ENCODE assay signal across 16 cellular contexts in the genomic region with DNA sequence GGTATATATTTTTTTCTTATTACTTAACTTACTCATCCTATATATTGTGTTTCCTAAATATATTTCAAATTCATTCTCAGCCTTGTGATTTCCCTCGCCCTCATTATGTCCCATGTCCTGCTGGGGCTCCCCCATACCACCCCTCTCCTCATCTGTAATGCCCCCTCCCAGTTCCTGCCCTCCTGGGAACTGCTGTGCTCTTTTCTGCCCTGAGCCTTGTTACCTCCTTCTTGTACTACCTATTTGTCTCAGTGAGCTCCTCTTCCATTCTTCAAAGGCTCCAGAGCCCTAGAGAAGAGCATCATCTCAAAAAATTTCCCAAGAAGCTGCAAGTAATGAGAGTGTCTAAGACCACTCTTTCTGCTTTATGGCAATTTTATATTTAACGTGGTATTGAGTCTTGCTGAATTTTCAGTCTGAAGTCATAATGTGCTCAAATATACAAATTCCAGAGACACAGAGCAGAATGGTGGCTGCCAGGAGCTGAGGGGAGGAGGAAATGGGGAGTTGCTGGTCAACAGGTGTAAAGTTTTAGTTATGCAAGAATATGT.
DNase-seq lines count a peak whose midpoint lies in the region; ATAC-seq and TF ChIP-seq lines count a peak whose summit lies in the region.
"Had no signal": no experiment of that assay in that cellular context is flagged by ENCODE, and none has a peak within 500 bp of the region (broad histone marks: within the 10 kb centered on the region; RNA-seq: fewer than 3 reads in every experiment).

No MANE protein-coding gene starts in this region.

- H3K79me1 ChIP-seq in mesenchymal stem cell (replicated peaks; ENCODE audit: low read length, poor library complexity, severe bottlenecking) = no peaks in the 10 kb centered on the region

- no peak overlapping the region for H3K23ac ChIP-seq in mesenchymal stem cell (ENCODE audit: low read length in 2 of 2)

- H2BK15ac ChIP-seq in mesenchymal stem cell (ENCODE audit: low read depth, poor library complexity, severe bottlenecking) = no peak overlapping the region

- POLR2A ChIA-PET in activated CD4-positive, alpha-beta T cell treated with anti-CD3 and anti-CD28 coated beads, Interleukin-2, amount 10 ng/mL, durations not matched to agents 7 days and 5 days (lab: Charles Lee) = no interaction called here
- POLR2A ChIA-PET in OCI-LY7 (lab: Charles Lee) = interaction anchor here (1.4 to 9.1 kb wide), 2 partner anchors 12 to 18 kb away, joined by 5 to 262 read pairs; no protein-coding TSS in a partner anchor

- H3K9me3 Mint-ChIP-seq in activated CD4-positive, alpha-beta T cell treated with anti-CD3 and anti-CD28 coated beads, Interleukin-2, amount 10 ng/mL, durations not matched to agents 24 days and 14 days = no peaks in the 10 kb centered on the region
- no peaks in the 10 kb centered on the region for H3K9me3 Mint-ChIP-seq in activated CD4-positive, alpha-beta T cell treated with anti-CD3 and anti-CD28 coated beads, Interleukin-2, amount 10 ng/mL, durations not matched to agents 7 days and 5 days
- peaks cover 6% of the 10 kb centered on the region; the same call in 1 of the 3 replicates for H3K9me3 Mint-ChIP-seq in GM23338
- peaks cover 8% of the 10 kb centered on the region for H3K9me3 Mint-ChIP-seq in chondrocyte (ENCODE audit: low read depth)
- H3K9me3 Mint-ChIP-seq: CD4-positive, alpha-beta T cell; HFFc6 had no signal

- H3F3A ChIP-seq in GM23338 (replicated peaks; ENCODE audit: low read depth) = no peaks in the 10 kb centered on the region

- H3K27me3 Mint-ChIP-seq in activated CD4-positive, alpha-beta T cell treated with anti-CD3 and anti-CD28 coated beads, Interleukin-2, amount 10 ng/mL, durations not matched to agents 24 days and 14 days = peaks cover 36% of the 10 kb centered on the region
- H3K27me3 Mint-ChIP-seq in activated CD4-positive, alpha-beta T cell treated with anti-CD3 and anti-CD28 coated beads, Interleukin-2, amount 10 ng/mL, durations not matched to agents 7 days and 5 days = peaks cover 57% of the 10 kb centered on the region
- H3K27me3 Mint-ChIP-seq in GM23338 (ENCODE audit: insufficient read depth, low read depth, poor library complexity) = peaks cover 77% of the 10 kb centered on the region
- peaks cover 56% of the 10 kb centered on the region for H3K27me3 Mint-ChIP-seq in chondrocyte (ENCODE audit: low read depth)
- H3K27me3 Mint-ChIP-seq: B cell had no signal

- H3K9ac ChIP-seq in mesenchymal stem cell (ENCODE audit: low read length) = no peak overlapping the region

- H2BK5ac ChIP-seq in mesenchymal stem cell (ENCODE audit: low read depth, low read length, poor library complexity, severe bottlenecking) = no peak overlapping the region

- H3K79me2 ChIP-seq in GM23338 (replicated peaks; ENCODE audit: insufficient read depth) (no peaks in the 10 kb centered on the region), OCI-LY7 (ENCODE audit: insufficient read depth, low read depth, low read length) (peaks cover 17% of the 10 kb centered on the region; the same call in 1 of the 2 replicates)

- peak; percentile 40 for DNase-seq in activated CD4-positive, alpha-beta T cell treated with anti-CD3 and anti-CD28 coated beads, Interleukin-2, amount 10 ng/mL, durations not matched to agents 24 days and 14 days
- DNase-seq in activated CD4-positive, alpha-beta T cell treated with anti-CD3 and anti-CD28 coated beads, Interleukin-2, amount 10 ng/mL, durations not matched to agents 7 days and 5 days = no peak
- DNase-seq in GM23338 (ENCODE audit: low spot score) = no peak
- DNase-seq in OCI-LY7 (ENCODE audit: low spot score) = no peak
- DNase-seq in mesenchymal stem cell = no peak
- DNase-seq in T-helper 1 cell = no peak
- DNase-seq in activated gamma-delta T cell (lab: John Stamatoyannopoulos, UW) = no peak
- no peak for DNase-seq in chondrocyte (ENCODE audit: low spot score)
- DNase-seq: C1 segment of cervical spinal cord; CD4-positive, alpha-beta T cell; DND-41; GF-D8; HFFc6 had no signal

- H4K91ac ChIP-seq in mesenchymal stem cell (ENCODE audit: low read length) = no peak overlapping the region

- WGBS in mesenchymal stem cell = 15% methylated on average over 2 of the region's 2 CpGs

- no peaks in the 10 kb centered on the region for H3K4me1 Mint-ChIP-seq in activated CD4-positive, alpha-beta T cell treated with anti-CD3 and anti-CD28 coated beads, Interleukin-2, amount 10 ng/mL, durations not matched to agents 24 days and 14 days
- H3K4me1 Mint-ChIP-seq in activated CD4-positive, alpha-beta T cell treated with anti-CD3 and anti-CD28 coated beads, Interleukin-2, amount 10 ng/mL, durations not matched to agents 7 days and 5 days = no peaks in the 10 kb centered on the region
- H3K4me1 Mint-ChIP-seq in GM23338 (no peaks in the 10 kb centered on the region), chondrocyte (ENCODE audit: low read depth) (no peaks in the 10 kb centered on the region)

- H3K27ac Mint-ChIP-seq in activated CD4-positive, alpha-beta T cell treated with anti-CD3 and anti-CD28 coated beads, Interleukin-2, amount 10 ng/mL, durations not matched to agents 24 days and 14 days = no peak overlapping the region
- no peak overlapping the region for H3K27ac Mint-ChIP-seq in activated CD4-positive, alpha-beta T cell treated with anti-CD3 and anti-CD28 coated beads, Interleukin-2, amount 10 ng/mL, durations not matched to agents 7 days and 5 days
- H3K27ac Mint-ChIP-seq in GM23338 = no peak overlapping the region
- no peak overlapping the region for H3K27ac Mint-ChIP-seq in chondrocyte (ENCODE audit: unreplicated experiment)
- H3K27ac Mint-ChIP-seq: B cell; CD4-positive, alpha-beta T cell; HFFc6 had no signal

- H4K20me1 ChIP-seq in GM23338 (replicated peaks; ENCODE audit: insufficient read depth) (peaks cover 9% of the 10 kb centered on the region; the same call in 1 of the 2 replicates), OCI-LY7 (ENCODE audit: insufficient read depth, low read length) (no peaks in the 10 kb centered on the region)

- H3K36me3 ChIP-seq in GM23338 (ENCODE audit: insufficient read depth) (no peaks in the 10 kb centered on the region), OCI-LY7 (ENCODE audit: insufficient read depth, low read length) (no peaks in the 10 kb centered on the region), mesenchymal stem cell (ENCODE audit: control insufficient read depth in 1 of 2, insufficient read depth in 2 of 2, low read depth in 1 of 2, low read length in 2 of 2) (no peaks in the 10 kb centered on the region)
- H3K36me3 ChIP-seq: HAP-1 had no signal

- H3K4ac ChIP-seq in mesenchymal stem cell (ENCODE audit: low read depth in 1 of 2, low read length in 2 of 2) = no peak overlapping the region

- CTCF ChIA-PET in activated CD4-positive, alpha-beta T cell treated with anti-CD3 and anti-CD28 coated beads, Interleukin-2, amount 10 ng/mL, durations not matched to agents 7 days and 5 days (lab: Charles Lee) = interaction anchor here (1.0 kb wide), 1 partner anchor 106 kb away, joined by 3 read pairs; no protein-coding TSS in a partner anchor
- CTCF ChIA-PET in OCI-LY7 (lab: Charles Lee; ENCODE audit: unreplicated experiment) = interaction anchor here (0.6 kb wide), 1 partner anchor 565 kb away, joined by 3 read pairs; no protein-coding TSS in a partner anchor

- H3K9me3 ChIP-seq in OCI-LY7 (ENCODE audit: low read length) (no peaks in the 10 kb centered on the region), mesenchymal stem cell (ENCODE audit: control insufficient read depth, low read length) (peaks cover 3% of the 10 kb centered on the region)
- H3K9me3 ChIP-seq: HAP-1 had no signal

- no peaks in the 10 kb centered on the region for H3K9me2 ChIP-seq in GM23338 (ENCODE audit: insufficient read depth)
- no peaks in the 10 kb centered on the region for H3K9me2 ChIP-seq in OCI-LY7 (ENCODE audit: insufficient read depth, low read length)

- no peak overlapping the region for H4K8ac ChIP-seq in mesenchymal stem cell (ENCODE audit: low read length)

- no peak overlapping the region for H2AK5ac ChIP-seq in mesenchymal stem cell (ENCODE audit: low read length, severe bottlenecking)

- H3K36me3 Mint-ChIP-seq in activated CD4-positive, alpha-beta T cell treated with anti-CD3 and anti-CD28 coated beads, Interleukin-2, amount 10 ng/mL, durations not matched to agents 24 days and 14 days (ENCODE audit: low read depth) = no peaks in the 10 kb centered on the region
- no peaks in the 10 kb centered on the region for H3K36me3 Mint-ChIP-seq in activated CD4-positive, alpha-beta T cell treated with anti-CD3 and anti-CD28 coated beads, Interleukin-2, amount 10 ng/mL, durations not matched to agents 7 days and 5 days (ENCODE audit: low read depth)
- H3K36me3 Mint-ChIP-seq in GM23338 (ENCODE audit: low read depth) (no peaks in the 10 kb centered on the region), chondrocyte (ENCODE audit: low read depth) (peaks cover 2% of the 10 kb centered on the region)

- H3K4me3 Mint-ChIP-seq in activated CD4-positive, alpha-beta T cell treated with anti-CD3 and anti-CD28 coated beads, Interleukin-2, amount 10 ng/mL, durations not matched to agents 24 days and 14 days = no peak overlapping the region
- H3K4me3 Mint-ChIP-seq in activated CD4-positive, alpha-beta T cell treated with anti-CD3 and anti-CD28 coated beads, Interleukin-2, amount 10 ng/mL, durations not matched to agents 7 days and 5 days = no peak overlapping the region
- H3K4me3 Mint-ChIP-seq in GM23338 = no peak overlapping the region
- no peak overlapping the region for H3K4me3 Mint-ChIP-seq in chondrocyte (ENCODE audit: unreplicated experiment)
- H3K4me3 Mint-ChIP-seq: B cell; CD4-positive, alpha-beta T cell; HFFc6 had no signal

- no peak for TF ChIP-seq CTCF in GM23338 (conservative IDR thresholded peaks at IDR 0.05; ENCODE audit: low read depth in 2 of 2)
- TF ChIP-seq CTCF in OCI-LY7 (conservative IDR thresholded peaks at IDR 0.05; ENCODE audit: low read length) = no peak; the same call in 1 of the 2 replicates
- TF ChIP-seq CTCF in chondrocyte (IDR thresholded peaks at IDR 0.05) = no peak

- no TSS peak for BruUV-seq in OCI-LY7 (replicated peaks; lab: Mats Ljungman, UMichigan)

- H3K4me2 ChIP-seq in GM23338 (no peak overlapping the region), OCI-LY7 (ENCODE audit: low read length) (peak overlapping the region; percentile 48), mesenchymal stem cell (ENCODE audit: low read length, poor library complexity, severe bottlenecking) (no peak overlapping the region)

- no peak overlapping the region for H3K14ac ChIP-seq in mesenchymal stem cell (ENCODE audit: low read length in 2 of 2)

- H2BK120ac ChIP-seq in mesenchymal stem cell (ENCODE audit: low read depth, low read length) = no peak overlapping the region

- H2AFZ ChIP-seq in GM23338 = no peak overlapping the region
- H2AFZ ChIP-seq in OCI-LY7 (ENCODE audit: low read length) = peak overlapping the region; percentile 57
- peak overlapping the region; percentile 63 for H2AFZ ChIP-seq in mesenchymal stem cell (ENCODE audit: low read depth, low read length)

- H3K4me1 ChIP-seq in GM23338 (ENCODE audit: insufficient read depth) (no peaks in the 10 kb centered on the region), OCI-LY7 (ENCODE audit: insufficient read depth, low read length, poor library complexity, severe bottlenecking) (peaks cover 56% of the 10 kb centered on the region), mesenchymal stem cell (ENCODE audit: control insufficient read depth, insufficient read depth, low read depth, low read length) (no peaks in the 10 kb centered on the region)
- H3K4me1 ChIP-seq: HAP-1 had no signal

- no peak overlapping the region for H3K4me3 ChIP-seq in GM23338
- H3K4me3 ChIP-seq in OCI-LY7 (ENCODE audit: low read depth, low read length, poor library complexity, severe bottlenecking) = no peak overlapping the region
- H3K4me3 ChIP-seq in mesenchymal stem cell (ENCODE audit: insufficient read depth in 1 of 2, low read depth in 1 of 2, low read length in 2 of 2) = no peak overlapping the region
- H3K4me3 ChIP-seq: HAP-1 had no signal

- intact Hi-C loops in activated CD4-positive, alpha-beta T cell treated with anti-CD3 and anti-CD28 coated beads, Interleukin-2, amount 10 ng/mL, durations not matched to agents 24 days and 14 days (cut with micrococcal nuclease) = no loop called here
- intact Hi-C loops in OCI-LY7 (cut with micrococcal nuclease; ENCODE audit: unreplicated experiment) = loop anchor here (10.0 kb wide), 1 partner anchor 886 kb away; no protein-coding TSS in a partner anchor

- peak; percentile 29; the same call in 2 of the 3 replicates for ATAC-seq in GM23338

- no peak overlapping the region for H2BK12ac ChIP-seq in mesenchymal stem cell (ENCODE audit: low read length in 2 of 2)

- H3K27me3 ChIP-seq in GM23338 (ENCODE audit: insufficient read depth) (peaks cover 100% of the 10 kb centered on the region), mesenchymal stem cell (ENCODE audit: control insufficient read depth in 1 of 2, insufficient read depth in 1 of 2, low read length in 2 of 2) (peaks cover 18 to 45% of the 10 kb centered on the region in 2 experiments)

- H3K27ac ChIP-seq in GM23338 (ENCODE audit: low read depth) (no peak overlapping the region), OCI-LY7 (ENCODE audit: low read depth, low read length, poor library complexity, severe bottlenecking) (peak overlapping the region; percentile 64), mesenchymal stem cell (ENCODE audit: low read length, poor library complexity, severe bottlenecking) (no peak overlapping the region)
- H3K27ac ChIP-seq: HL-60 had no signal

- H3K18ac ChIP-seq in mesenchymal stem cell (ENCODE audit: low read depth in 1 of 2, low read length in 2 of 2) = no peak overlapping the region
